In the genomic region with DNA sequence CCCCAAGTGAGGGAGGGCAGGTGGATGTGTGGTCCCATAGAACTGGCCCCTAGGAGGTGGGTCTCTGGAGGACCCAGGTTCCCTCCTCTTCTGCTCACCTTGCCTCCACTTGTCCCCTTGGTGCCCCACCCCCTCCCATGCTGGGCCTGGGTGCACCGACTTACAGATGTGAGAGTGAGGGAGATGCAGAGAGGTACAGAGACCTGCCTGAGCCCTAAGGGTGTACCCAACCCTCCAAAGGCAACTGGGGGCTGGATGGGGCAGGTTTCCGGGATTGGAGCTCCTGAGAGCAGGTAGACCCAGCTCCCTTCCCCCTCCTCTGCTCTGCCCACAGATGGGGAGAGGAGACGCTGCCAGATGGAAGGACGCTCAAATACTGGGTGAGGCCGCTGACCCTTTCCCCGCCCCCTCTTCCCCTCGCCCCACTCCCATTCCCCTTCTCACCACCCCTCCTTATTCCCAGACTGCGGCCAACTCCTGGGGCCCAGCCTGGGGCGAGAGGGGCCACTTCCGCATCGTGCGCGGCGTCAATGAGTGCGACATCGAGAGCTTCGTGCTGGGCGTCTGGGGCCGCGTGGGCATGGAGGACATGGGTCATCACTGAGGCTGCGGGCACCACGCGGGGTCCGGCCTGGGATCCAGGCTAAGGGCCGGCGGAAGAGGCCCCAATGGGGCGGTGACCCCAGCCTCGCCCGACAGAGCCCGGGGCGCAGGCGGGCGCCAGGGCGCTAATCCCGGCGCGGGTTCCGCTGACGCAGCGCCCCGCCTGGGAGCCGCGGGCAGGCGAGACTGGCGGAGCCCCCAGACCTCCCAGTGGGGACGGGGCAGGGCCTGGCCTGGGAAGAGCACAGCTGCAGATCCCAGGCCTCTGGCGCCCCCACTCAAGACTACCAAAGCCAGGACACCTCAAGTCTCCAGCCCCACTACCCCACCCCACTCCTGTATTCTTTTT, we compare ENCODE assay signal across 20 cellular contexts. TPM values are rescaled to one million over a fixed set of nuclear protein-coding genes. Genes with fewer than 3 reads are reported as not detected.
A peak's percentile ranks its signal among the peaks of the same experiment; 100 is the strongest.
DNase-seq lines count a peak whose midpoint lies in the region; ATAC-seq, FAIRE-seq and TF ChIP-seq lines count a peak whose summit lies in the region.
"Had no signal": no experiment of that assay in that cellular context is flagged by ENCODE, and none has a peak within 500 bp of the region (broad histone marks: within the 10 kb centered on the region; RNA-seq: fewer than 3 reads in every experiment).

No MANE protein-coding gene starts in this region.

- H3K9me3 ChIP-seq in heart right ventricle, result no peaks in the 10 kb centered on the region
- H3K9me3 ChIP-seq in esophagus squamous epithelium, result no peaks in the 10 kb centered on the region

- H3K36me3 ChIP-seq in heart right ventricle (peaks cover 6 to 53% (median 21%) of the 10 kb centered on the region in 9 donors), esophagus squamous epithelium (peaks cover 0 to 41% (median 0%) of the 10 kb centered on the region in 3 donors), rectal smooth muscle tissue (ENCODE audit: control insufficient read depth, insufficient read depth, low read length) (peaks cover 7% of the 10 kb centered on the region)

- no peak overlapping the region for H3K9ac ChIP-seq in rectal smooth muscle tissue (ENCODE audit: low read length)

- H3K4me1 ChIP-seq in heart right ventricle (peaks cover 37 to 94% (median 79%) of the 10 kb centered on the region in 9 donors), esophagus squamous epithelium (peaks cover 33 to 73% (median 44%) of the 10 kb centered on the region in 3 donors), rectal smooth muscle tissue (ENCODE audit: control insufficient read depth, insufficient read depth, low read length) (peaks cover 41% of the 10 kb centered on the region)

- H3K27me3 ChIP-seq in heart right ventricle (peaks cover 0 to 13% (median 0%) of the 10 kb centered on the region in 7 donors), esophagus squamous epithelium (peaks cover 0 to 9% (median 0%) of the 10 kb centered on the region in 4 donors), rectal smooth muscle tissue (ENCODE audit: control insufficient read depth, insufficient read depth, low read length) (no peaks in the 10 kb centered on the region)

- H3K27ac ChIP-seq in heart right ventricle (peak overlapping the region; percentile 82 to 96 (median 94)), esophagus squamous epithelium (peak overlapping the region in 3 of 4 donors; percentile 84 to 91 (median 87)), rectal smooth muscle tissue (ENCODE audit: low read depth, low read length) (peak overlapping the region; percentile 97)

- FAIRE-seq in H54 (lab: Jason Lieb, UNC), result no peak
- FAIRE-seq: astrocyte, RCC 7860 had no signal

- intact Hi-C loops in heart right ventricle (cut with DNase I) (loop anchor here in 1 of 10 donors (1.0 kb wide), 1 partner anchor 10 kb away; the partner anchor contains the start of gene TINAGL1), left ventricle myocardium superior (cut with micrococcal nuclease) (no loop called here), esophagus squamous epithelium (cut with DNase I) (no loop called here)

- DNase-seq in heart right ventricle (peak in 1 of 2 donors; percentile 5), left ventricle myocardium superior (no peak), esophagus squamous epithelium (lab: John Stamatoyannopoulos, UW) (no peak), ureter (ENCODE audit: low spot score) (peak; percentile 45), H54 (ENCODE audit: insufficient read length, low spot score) (no peak), NCI-H146 treated with DMSO at 0.1 percent for 48 hours (lab: John Stamatoyannopoulos, UW; ENCODE audit: unreplicated experiment) (no peak)
- no peak for DNase-seq in stimulated activated CD4-positive, alpha-beta T cell treated with anti-CD3 and anti-CD28 coated beads, Interleukin-2, amount 100 ng/mL, for 48 hours
- DNase-seq: activated gamma-delta T cell; cortex of kidney; IMR-90; natural killer cell; NCI-H1048; stimulated activated CD4-positive, alpha-beta T cell treated with anti-CD3 and anti-CD28 coated beads, Interleukin-2, amount 100 ng/mL, for 24 hours had no signal

- TF ChIP-seq CTCF in heart right ventricle (IDR thresholded peaks at IDR 0.05), result no peak
- TF ChIP-seq CTCF in esophagus squamous epithelium (IDR thresholded peaks at IDR 0.05), result no peak

- ATAC-seq in heart right ventricle (no peak), left ventricle myocardium superior (no peak)

- H3K4me3 ChIP-seq in heart right ventricle (no peak overlapping the region), esophagus squamous epithelium (no peak overlapping the region), rectal smooth muscle tissue (ENCODE audit: low read length) (no peak overlapping the region)

- WGBS in heart right ventricle, 2 donors, result 73 to 76% methylated on average over 29 to 47 of the region's 47 CpGs
- 54% methylated on average over 8 to 10 of the region's 47 CpGs for WGBS in esophagus squamous epithelium, 2 donors

- TF ChIP-seq POLR2A in esophagus squamous epithelium (IDR thresholded peaks at IDR 0.05), result no peak
- no peak for TF ChIP-seq POLR2A in H54 (IDR thresholded peaks at IDR 0.05; ENCODE audit: low read depth, low read length)

RNA-seq across cellular contexts. Expression of gene TINAGL1, which starts 10.3 kb away (rescaled TPM):
- total RNA-seq in heart right ventricle, result 100 to 1,000 TPM; 139 to 336 (median 188) TPM
- polyA plus RNA-seq in heart right ventricle, result 100 to 1,000 TPM; 268 to 332 TPM
- total RNA-seq in left ventricle myocardium superior, result 274 TPM
- 10 to 100 TPM; 24.5 to 56.4 (median 44.6) TPM for total RNA-seq in esophagus squamous epithelium
- 218 TPM for total RNA-seq in ureter
- total RNA-seq: activated CD8-positive, alpha-beta memory T cell treated with anti-CD3 and anti-CD28 coated beads for 36 hours; natural killer cell had no signal

RNA-seq across cellular contexts. Expression of gene HCRTR1, which starts 30.8 kb away (rescaled TPM):
- total RNA-seq in heart right ventricle (under 1 TPM in 6 of 10 donors, not detected in 4; 0.17 to 0.92 (median 0.37) TPM), left ventricle myocardium superior (0.67 TPM), esophagus squamous epithelium (under 1 TPM in 1 of 4 donors, not detected in 3; 0.22 TPM), ureter (not detected)
- 1 to 10 TPM in 1 of 2 donors, under 1 TPM in 1; 0.20 to 1.5 TPM for polyA plus RNA-seq in heart right ventricle
- total RNA-seq: activated CD8-positive, alpha-beta memory T cell treated with anti-CD3 and anti-CD28 coated beads for 36 hours; astrocyte; fibroblast of lung; IMR-90; liver; natural killer cell had no signal
- polyA plus RNA-seq: AG04450, fibroblast of lung, IMR-90 had no signal

RNA-seq across cellular contexts. Expression of gene PEF1, which starts 58.0 kb away (rescaled TPM):
- total RNA-seq in heart right ventricle, result 10 to 100 TPM; 35.0 to 47.9 (median 40.0) TPM
- polyA plus RNA-seq in heart right ventricle, result 10 to 100 TPM; 35.4 to 94.3 TPM
- total RNA-seq in left ventricle myocardium superior, result 34.1 TPM
- total RNA-seq in esophagus squamous epithelium, result 10 to 100 TPM; 59.1 to 69.8 (median 63.6) TPM
- 76.9 TPM for total RNA-seq in ureter
